Comparison of ENCODE assay signal across 8 cellular contexts in the genomic region with DNA sequence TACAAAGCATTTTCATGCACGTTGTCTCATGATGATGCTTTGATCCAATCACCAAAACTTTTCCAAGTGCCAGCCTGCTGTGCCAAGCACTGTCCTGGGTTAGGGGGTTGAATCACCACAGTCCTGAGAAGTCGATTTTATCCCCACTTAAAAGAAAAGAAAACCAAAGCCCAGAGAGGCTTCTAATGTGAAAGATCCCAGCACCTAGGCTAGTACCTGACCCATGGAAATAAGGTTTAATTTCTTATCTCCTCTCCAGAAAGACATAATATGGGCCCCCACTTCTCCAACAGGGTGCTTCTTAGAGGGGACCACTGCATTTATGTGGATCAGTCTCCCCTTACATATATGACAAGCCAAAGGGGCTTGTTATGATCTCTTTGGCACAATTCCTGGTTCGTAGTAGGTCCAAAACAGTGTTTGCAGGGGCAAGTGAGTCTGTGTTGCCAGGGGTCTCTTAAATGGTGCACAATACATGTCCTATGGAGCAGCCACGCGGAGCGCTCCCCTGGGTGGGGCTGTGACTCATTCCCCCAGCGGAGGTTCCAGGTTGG. TPM values are rescaled to one million over a fixed set of nuclear protein-coding genes. Genes with fewer than 3 reads are reported as not detected.
DNase-seq lines count a peak whose midpoint lies in the region; ATAC-seq and TF ChIP-seq lines count a peak whose summit lies in the region.

No MANE protein-coding gene starts in this region.

- H3K36me3 Mint-ChIP-seq in activated CD4-positive, alpha-beta T cell treated with anti-CD3 and anti-CD28 coated beads for 36 hours (ENCODE audit: low read depth), result no peaks in the 10 kb centered on the region
- H3K36me3 Mint-ChIP-seq in activated naive CD8-positive, alpha-beta T cell treated with anti-CD3 and anti-CD28 coated beads for 36 hours, result no peaks in the 10 kb centered on the region

- peak overlapping the region; percentile 86 for H3K4me3 Mint-ChIP-seq in activated CD4-positive, alpha-beta T cell treated with anti-CD3 and anti-CD28 coated beads for 36 hours
- peak overlapping the region; percentile 91 for H3K4me3 Mint-ChIP-seq in activated naive CD8-positive, alpha-beta T cell treated with anti-CD3 and anti-CD28 coated beads for 36 hours

- H3K27me3 ChIP-seq in left lung, result no peaks in the 10 kb centered on the region

- H3K27ac ChIP-seq in left lung (peak overlapping the region; percentile 84 to 99), temporal lobe (ENCODE audit: low read depth, low read length) (peak overlapping the region; percentile 95)

- intact Hi-C loops in activated CD4-positive, alpha-beta T cell treated with anti-CD3 and anti-CD28 coated beads for 36 hours (cut with DNase I, micrococcal nuclease), result loop anchor here (1.0 to 5.0 kb wide), 11 partner anchors 15 to 705 kb away; a partner anchor contains a TSS
- intact Hi-C loops in left lung (cut with DNase I), result no loop called here

- H3K4me1 Mint-ChIP-seq in activated CD4-positive, alpha-beta T cell treated with anti-CD3 and anti-CD28 coated beads for 36 hours, result peaks cover 42% of the 10 kb centered on the region
- H3K4me1 Mint-ChIP-seq in activated naive CD8-positive, alpha-beta T cell treated with anti-CD3 and anti-CD28 coated beads for 36 hours, result peaks cover 47% of the 10 kb centered on the region

- no peak for TF ChIP-seq CTCF in left lung (IDR thresholded peaks at IDR 0.05)

- H3K4me1 ChIP-seq in left lung, result peaks cover 14 to 61% of the 10 kb centered on the region in 2 donors

- H3K27me3 Mint-ChIP-seq in activated CD4-positive, alpha-beta T cell treated with anti-CD3 and anti-CD28 coated beads for 36 hours, result no peaks in the 10 kb centered on the region
- H3K27me3 Mint-ChIP-seq in activated naive CD8-positive, alpha-beta T cell treated with anti-CD3 and anti-CD28 coated beads for 36 hours, result no peaks in the 10 kb centered on the region

- POLR2A ChIA-PET in activated CD4-positive, alpha-beta T cell treated with anti-CD3 and anti-CD28 coated beads for 36 hours (lab: Charles Lee), result interaction anchor here (0.6 kb wide), 2 partner anchors 63 to 163 kb away, joined by 3 to 4 read pairs; no protein-coding TSS in a partner anchor

- no peak for DNase-seq in activated CD4-positive, alpha-beta T cell treated with anti-CD3 and anti-CD28 coated beads for 36 hours
- DNase-seq in activated CD4-positive, alpha-beta T cell treated with anti-CD3 and anti-CD28 coated beads, Interleukin-2, amount 50 U/mL, for 4 hours, result no peak
- DNase-seq in activated naive CD8-positive, alpha-beta T cell treated with anti-CD3 and anti-CD28 coated beads for 36 hours, result no peak
- DNase-seq in left lung (no peak), G401 (ENCODE audit: low spot score) (no peak)

- in situ Hi-C loops in G401 (cut with HindIII; ENCODE audit: low sequenced_read_pairs), result no loop called here

- CTCF ChIA-PET in activated CD4-positive, alpha-beta T cell treated with anti-CD3 and anti-CD28 coated beads for 36 hours (lab: Charles Lee), result interaction anchor here (0.5 to 1.7 kb wide), 4 partner anchors 21 to 246 kb away, joined by 3 to 4 read pairs (median 3); no protein-coding TSS in a partner anchor

- H3K4me3 ChIP-seq in left lung, result peak overlapping the region in 1 of 2 donors; percentile 82

- no peak for ATAC-seq in activated CD4-positive, alpha-beta T cell treated with anti-CD3 and anti-CD28 coated beads for 36 hours
- ATAC-seq in left lung, result no peak
- ATAC-seq in HG02938 (IDR thresholded peaks at IDR 0.05; ENCODE audit: unreplicated experiment), result no peak
- ATAC-seq in HG03432 (IDR thresholded peaks at IDR 0.05; ENCODE audit: unreplicated experiment), result no peak

- H3K9me3 ChIP-seq in left lung, result no peaks in the 10 kb centered on the region

- no peaks in the 10 kb centered on the region for H3K9me3 Mint-ChIP-seq in activated CD4-positive, alpha-beta T cell treated with anti-CD3 and anti-CD28 coated beads for 36 hours (ENCODE audit: low read depth)
- no peaks in the 10 kb centered on the region for H3K9me3 Mint-ChIP-seq in activated naive CD8-positive, alpha-beta T cell treated with anti-CD3 and anti-CD28 coated beads for 36 hours

- peak overlapping the region; percentile 97 for H3K27ac Mint-ChIP-seq in activated CD4-positive, alpha-beta T cell treated with anti-CD3 and anti-CD28 coated beads for 36 hours
- peak overlapping the region; percentile 98 for H3K27ac Mint-ChIP-seq in activated naive CD8-positive, alpha-beta T cell treated with anti-CD3 and anti-CD28 coated beads for 36 hours

- H3K36me3 ChIP-seq in left lung, result no peaks in the 10 kb centered on the region

RNA-seq across cellular contexts. Expression of a gene that starts 1.9 kb away (rescaled TPM):
- total RNA-seq in activated CD4-positive, alpha-beta T cell treated with anti-CD3 and anti-CD28 coated beads for 36 hours, result 10 to 100 TPM; 34.5 to 58.5 TPM
- total RNA-seq in activated naive CD8-positive, alpha-beta T cell treated with anti-CD3 and anti-CD28 coated beads for 36 hours, result 10 to 100 TPM; 34.9 to 38.8 TPM
- total RNA-seq in left lung (10 to 100 TPM; 79.4 to 88.9 TPM), temporal lobe (19.9 TPM)
- total RNA-seq in G401 (2014; rRNA removed; shearing (Covaris generic)), result 10.2 and 13.4 TPM in 2 replicates

RNA-seq across cellular contexts. Expression of a gene that starts 28.5 kb away (rescaled TPM):
- under 1 TPM; 0.19 to 0.32 TPM for total RNA-seq in activated CD4-positive, alpha-beta T cell treated with anti-CD3 and anti-CD28 coated beads for 36 hours
- total RNA-seq in activated naive CD8-positive, alpha-beta T cell treated with anti-CD3 and anti-CD28 coated beads for 36 hours, result under 1 TPM; 0.48 to 0.49 TPM
- total RNA-seq in left lung (not detected), temporal lobe (not detected)
- not detected in 2 replicates for total RNA-seq in G401 (2014; rRNA removed; shearing (Covaris generic))

RNA-seq across cellular contexts. Expression of a gene that starts 43.9 kb away (rescaled TPM):
- not detected for total RNA-seq in activated CD4-positive, alpha-beta T cell treated with anti-CD3 and anti-CD28 coated beads for 36 hours
- not detected for total RNA-seq in activated naive CD8-positive, alpha-beta T cell treated with anti-CD3 and anti-CD28 coated beads for 36 hours
- not detected for total RNA-seq in left lung
- not detected for total RNA-seq in temporal lobe
- not detected in 2 replicates for total RNA-seq in G401 (2014; rRNA removed; shearing (Covaris generic))

RNA-seq across cellular contexts. Expression of a gene that starts 43.9 kb away (rescaled TPM):
- 10 to 100 TPM; 18.9 to 21.3 TPM for total RNA-seq in activated CD4-positive, alpha-beta T cell treated with anti-CD3 and anti-CD28 coated beads for 36 hours
- 1 to 10 TPM; 1.5 to 1.6 TPM for total RNA-seq in activated naive CD8-positive, alpha-beta T cell treated with anti-CD3 and anti-CD28 coated beads for 36 hours
- total RNA-seq in left lung (under 1 TPM in 1 of 2 donors, not detected in 1; 0.10 TPM), temporal lobe (not detected)
- total RNA-seq in G401 (2014; rRNA removed; shearing (Covaris generic)), result not detected in 2 replicates

Comparison
In these comparisons a context has a peak if more than half of its experiments do, and no peak if none do; other contexts are left out.
1. intact Hi-C loops: an anchor here in activated CD4-positive, alpha-beta T cell treated with anti-CD3 and anti-CD28 coated beads for 36 hours (1.0 to 5.0 kb wide); none called in left lung.